8 cellular contexts compared by ENCODE assay signal in the genomic region with DNA sequence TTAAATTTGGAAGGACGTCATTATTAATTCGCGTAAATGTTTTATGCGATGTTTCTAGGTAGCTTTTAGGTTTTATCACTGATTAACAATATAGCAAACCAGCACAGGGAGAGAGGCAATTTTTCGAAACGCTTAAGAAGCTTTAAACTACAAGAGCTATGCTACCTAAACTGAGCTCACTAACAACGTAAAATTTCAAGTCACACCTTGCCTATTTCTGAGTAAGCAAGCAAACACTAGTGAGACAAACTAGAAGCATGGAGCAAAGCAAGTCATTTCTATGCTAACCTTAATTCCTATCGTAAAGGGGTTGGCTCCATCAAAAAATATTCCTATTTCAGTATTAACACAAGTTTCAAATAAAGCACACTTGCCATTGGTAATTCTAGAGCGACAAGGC. TPM values are rescaled to one million over a fixed set of nuclear protein-coding genes. Genes with fewer than 3 reads are reported as not detected.
DNase-seq lines count a peak whose midpoint lies in the region; ATAC-seq, FAIRE-seq and TF ChIP-seq lines count a peak whose summit lies in the region.

No MANE protein-coding gene starts in this region.

- H2BK12ac ChIP-seq in neuronal stem cell (ENCODE audit: low read length), result no peak overlapping the region

- no peak for DNase-seq in CD8-positive, alpha-beta memory T cell
- DNase-seq in NCI-H526 (lab: John Stamatoyannopoulos, UW) (peak; percentile 27 to 29), neuronal stem cell (ENCODE audit: low spot score) (no peak), NCI-H1105 treated with DMSO at 0.1 percent for 48 hours (lab: John Stamatoyannopoulos, UW) (no peak), D721Med (ENCODE audit: insufficient read length, low spot score) (no peak)
- DNase-seq in effector memory CD8-positive, alpha-beta T cell, result no peak

- no peaks in the 10 kb centered on the region for H3K9me3 ChIP-seq in CD8-positive, alpha-beta memory T cell (ENCODE audit: low read length)
- no peaks in the 10 kb centered on the region for H3K9me3 ChIP-seq in neuronal stem cell (replicated peaks in 1 of 2; ENCODE audit: control insufficient read depth in 2 of 2, insufficient read depth in 1 of 2, low read depth in 1 of 2, low read length in 2 of 2)

- peaks cover 3% of the 10 kb centered on the region for H3K79me1 ChIP-seq in neuronal stem cell (ENCODE audit: low read depth, low read length)

- POLR2A ChIA-PET in CD8-positive, alpha-beta memory T cell (lab: Charles Lee), result interaction anchor here (0.6 kb wide), 1 partner anchor 1888 kb away, joined by 3 read pairs; no protein-coding TSS in a partner anchor

- FAIRE-seq in D721Med (lab: Jason Lieb, UNC), result no peak

- peaks cover 0 to 11% (median 3%) of the 10 kb centered on the region in 3 donors for H3K36me3 Mint-ChIP-seq in CD8-positive, alpha-beta memory T cell
- peaks cover 24% of the 10 kb centered on the region for H3K36me3 Mint-ChIP-seq in effector memory CD8-positive, alpha-beta T cell (ENCODE audit: insufficient read depth)

- no peak for TF ChIP-seq CTCF in D721Med (IDR thresholded peaks at IDR 0.05; ENCODE audit: insufficient read depth, missing control alignments)

- no CpG with 5 or more reads among the region's 9 CpGs for WGBS in neuronal stem cell (ENCODE audit: extremely low coverage in 2 of 2, insufficient read length in 2 of 2, insufficient replicate concordance in 1 of 2), 2 donors

- no peak overlapping the region for H3K4me2 ChIP-seq in neuronal stem cell (ENCODE audit: insufficient read depth, low read length, poor library complexity, severe bottlenecking)

- CTCF ChIA-PET in CD8-positive, alpha-beta memory T cell (lab: Charles Lee), result interaction anchor here (1.2 kb wide), 1 partner anchor 19 kb away, joined by 3 read pairs; no protein-coding TSS in a partner anchor

- ATAC-seq in effector memory CD8-positive, alpha-beta T cell (replicated peaks), result no peak
- ATAC-seq in GM19324 (IDR thresholded peaks at IDR 0.05; ENCODE audit: low FRiP score, unreplicated experiment) (no peak), GM19035 (IDR thresholded peaks at IDR 0.05; ENCODE audit: unreplicated experiment) (no peak)

- H4K8ac ChIP-seq in neuronal stem cell (ENCODE audit: low read depth, low read length), result no peak overlapping the region

- peak overlapping the region; percentile 99 for H2AFZ ChIP-seq in neuronal stem cell (ENCODE audit: low read length)

- no peaks in the 10 kb centered on the region for H3K9me3 Mint-ChIP-seq in CD8-positive, alpha-beta memory T cell
- H3K9me3 Mint-ChIP-seq in effector memory CD8-positive, alpha-beta T cell, result no peaks in the 10 kb centered on the region

- H2BK5ac ChIP-seq in neuronal stem cell (ENCODE audit: low read length), result no peak overlapping the region

- no peak overlapping the region for H2BK15ac ChIP-seq in neuronal stem cell (ENCODE audit: low read length)

- H3K14ac ChIP-seq in neuronal stem cell (ENCODE audit: low read length), result no peak overlapping the region

- peak overlapping the region; percentile 93 for H3K27ac ChIP-seq in CD8-positive, alpha-beta memory T cell (ENCODE audit: low read depth, low read length)
- H3K27ac ChIP-seq in neuronal stem cell (replicated peaks; ENCODE audit: low read length), result no peak overlapping the region

- H3K4me3 ChIP-seq in CD8-positive, alpha-beta memory T cell (ENCODE audit: low read length), result peak overlapping the region; percentile 88
- peak overlapping the region in 1 of 2 donors; percentile 89 for H3K4me3 ChIP-seq in neuronal stem cell (ENCODE audit: low read length in 2 of 2)

- H2AK5ac ChIP-seq in neuronal stem cell (ENCODE audit: low read depth, low read length), result no peak overlapping the region

- H3K4me3 Mint-ChIP-seq in CD8-positive, alpha-beta memory T cell, result peak overlapping the region; percentile 91 to 98 (median 95)
- peak overlapping the region; percentile 88 to 94 for H3K4me3 Mint-ChIP-seq in effector memory CD8-positive, alpha-beta T cell

- H3K27me3 Mint-ChIP-seq in CD8-positive, alpha-beta memory T cell, result no peaks in the 10 kb centered on the region
- no peaks in the 10 kb centered on the region for H3K27me3 Mint-ChIP-seq in effector memory CD8-positive, alpha-beta T cell

- no peak overlapping the region for H4K91ac ChIP-seq in neuronal stem cell (ENCODE audit: low read depth, low read length, poor library complexity)

- H3K9ac ChIP-seq in neuronal stem cell (ENCODE audit: low read depth, low read length, poor library complexity), result no peak overlapping the region

- H2BK120ac ChIP-seq in neuronal stem cell (ENCODE audit: low read depth, low read length), result no peak overlapping the region

- peaks cover 46 to 54% (median 46%) of the 10 kb centered on the region in 3 donors for H3K4me1 Mint-ChIP-seq in CD8-positive, alpha-beta memory T cell
- H3K4me1 Mint-ChIP-seq in effector memory CD8-positive, alpha-beta T cell (ENCODE audit: low read depth in 2 of 2), result peaks cover 38% of the 10 kb centered on the region in 2 donors

- H3K4me1 ChIP-seq in CD8-positive, alpha-beta memory T cell (ENCODE audit: insufficient read depth, low read length), result peaks cover 36% of the 10 kb centered on the region
- peaks cover 0 to 9% of the 10 kb centered on the region in 2 donors for H3K4me1 ChIP-seq in neuronal stem cell (ENCODE audit: control insufficient read depth in 2 of 2, insufficient read depth in 1 of 2, low read depth in 1 of 2, low read length in 2 of 2)

- no peak overlapping the region for H3K18ac ChIP-seq in neuronal stem cell (ENCODE audit: low read length)

- peak overlapping the region; percentile 92 to 98 (median 96) for H3K27ac Mint-ChIP-seq in CD8-positive, alpha-beta memory T cell
- H3K27ac Mint-ChIP-seq in effector memory CD8-positive, alpha-beta T cell, result peak overlapping the region; percentile 93 to 95

- H3K36me3 ChIP-seq in CD8-positive, alpha-beta memory T cell (ENCODE audit: insufficient read depth, low read length), result no peaks in the 10 kb centered on the region
- H3K36me3 ChIP-seq in neuronal stem cell (replicated peaks in 1 of 2; ENCODE audit: control insufficient read depth in 2 of 2, insufficient read depth in 2 of 2, low read length in 2 of 2), result no peaks in the 10 kb centered on the region

- no peak overlapping the region for H3K23ac ChIP-seq in neuronal stem cell (ENCODE audit: low read depth, low read length, poor library complexity)

- H3K4ac ChIP-seq in neuronal stem cell (ENCODE audit: low read length), result no peak overlapping the region

- H3K27me3 ChIP-seq in CD8-positive, alpha-beta memory T cell (ENCODE audit: insufficient read depth, low read length, poor library complexity, severe bottlenecking), result no peaks in the 10 kb centered on the region
- H3K27me3 ChIP-seq in neuronal stem cell (ENCODE audit: control insufficient read depth in 3 of 3, insufficient read depth in 3 of 3, low read depth in 1 of 3, low read length in 3 of 3), result peaks cover 0 to 16% (median 12%) of the 10 kb centered on the region in 3 experiments

RNA-seq across cellular contexts. Expression of a gene that starts 1.2 kb away (rescaled TPM):
- total RNA-seq in CD8-positive, alpha-beta memory T cell, result 10 to 100 TPM; 71.2 to 76.1 TPM
- polyA plus RNA-seq in CD8-positive, alpha-beta memory T cell, result 76.7 TPM
- 6.4 TPM for polyA plus RNA-seq in neuronal stem cell (2013, experiment 1 of 2)
- polyA plus RNA-seq in neuronal stem cell (2013, experiment 2 of 2), result 5.9 TPM

Comparison
In these comparisons a context has a peak if more than half of its experiments do, and no peak if none do; other contexts are left out.
1. DNase-seq: peak in NCI-H526 (2 of 2); none in CD8-positive, alpha-beta memory T cell (0 of 5), effector memory CD8-positive, alpha-beta T cell (0 of 3), neuronal stem cell (single experiment), NCI-H1105 treated with DMSO at 0.1 percent for 48 hours (single experiment) and D721Med (single experiment).